Comparison of ENCODE assay signal across 11 cellular contexts in the genomic region with DNA sequence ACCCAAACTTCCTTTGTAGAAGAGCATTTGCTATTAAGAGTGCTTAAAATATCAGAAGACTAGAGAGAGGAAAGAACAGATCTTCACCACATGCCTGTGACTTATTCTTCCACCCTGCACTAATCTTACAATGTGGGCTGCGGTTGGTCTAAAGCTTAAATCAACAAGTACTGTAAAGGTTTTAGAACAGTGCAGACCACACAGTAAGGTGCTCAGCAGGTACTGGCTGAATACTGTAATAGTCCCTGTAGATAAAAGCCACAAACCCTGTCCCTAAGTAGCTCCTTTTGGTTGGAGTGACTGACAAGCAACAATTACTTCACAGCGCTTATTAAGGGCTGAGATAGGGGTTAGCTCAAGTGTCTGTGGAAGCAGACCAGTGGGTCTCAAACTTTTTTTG. TPM values are rescaled to one million over a fixed set of nuclear protein-coding genes. Genes with fewer than 3 reads are reported as not detected.
DNase-seq lines count a peak whose midpoint lies in the region; ATAC-seq and TF ChIP-seq lines count a peak whose summit lies in the region.
"Had no signal": no experiment of that assay in that cellular context is flagged by ENCODE, and none has a peak within 500 bp of the region (broad histone marks: within the 10 kb centered on the region; RNA-seq: fewer than 3 reads in every experiment).

No MANE protein-coding gene starts in this region.

- DNase-seq in T-helper 1 cell (no peak), OCI-M1 (lab: John Stamatoyannopoulos, UW) (peak; percentile 60), progenitor cell of endocrine pancreas (ENCODE audit: low spot score, unreplicated experiment) (no peak), SW 1271 (lab: John Stamatoyannopoulos, UW) (no peak)
- DNase-seq in effector memory CD8-positive, alpha-beta T cell = no peak
- DNase-seq: effector CD8-positive, alpha-beta T cell; mucosa of descending colon; NCI-H1930 had no signal

- H3K4me3 Mint-ChIP-seq in T-helper 1 cell treated with Interleukin-12 subunit alpha and Interleukin-12 subunit beta and Interleukin-4 antibody, amounts not matched to agents 30 μg/mL and 1 μg/mL, for 36 hours = peak overlapping the region; percentile 75
- H3K4me3 Mint-ChIP-seq in effector memory CD8-positive, alpha-beta T cell = peak overlapping the region; percentile 98 to 99
- H3K4me3 Mint-ChIP-seq in progenitor cell of endocrine pancreas (ENCODE audit: low read depth) = peak overlapping the region; percentile 96

- peaks cover 30% of the 10 kb centered on the region for H3K4me1 Mint-ChIP-seq in T-helper 1 cell treated with Interleukin-12 subunit alpha and Interleukin-12 subunit beta and Interleukin-4 antibody, amounts not matched to agents 30 μg/mL and 1 μg/mL, for 36 hours (ENCODE audit: low read depth)
- H3K4me1 Mint-ChIP-seq in effector memory CD8-positive, alpha-beta T cell (ENCODE audit: low read depth in 2 of 2) = peaks cover 17 to 31% of the 10 kb centered on the region in 2 donors
- peaks cover 24% of the 10 kb centered on the region for H3K4me1 Mint-ChIP-seq in progenitor cell of endocrine pancreas (ENCODE audit: low read depth)

- H3K9me3 Mint-ChIP-seq in T-helper 1 cell treated with Interleukin-12 subunit alpha and Interleukin-12 subunit beta and Interleukin-4 antibody, amounts not matched to agents 30 μg/mL and 1 μg/mL, for 36 hours = no peaks in the 10 kb centered on the region
- H3K9me3 Mint-ChIP-seq in effector memory CD8-positive, alpha-beta T cell = no peaks in the 10 kb centered on the region
- H3K9me3 Mint-ChIP-seq in progenitor cell of endocrine pancreas (ENCODE audit: low read depth) = no peaks in the 10 kb centered on the region

- no peak for ATAC-seq in effector memory CD8-positive, alpha-beta T cell (replicated peaks)
- ATAC-seq in HG03139 (IDR thresholded peaks at IDR 0.05; ENCODE audit: unreplicated experiment) (no peak), GM21529 (IDR thresholded peaks at IDR 0.05; ENCODE audit: unreplicated experiment) (no peak)

- TF ChIP-seq CTCF in progenitor cell of endocrine pancreas (IDR thresholded peaks at IDR 0.05; ENCODE audit: unreplicated experiment) = no peak

- peak overlapping the region; percentile 83 for H3K27ac Mint-ChIP-seq in T-helper 1 cell treated with Interleukin-12 subunit alpha and Interleukin-12 subunit beta and Interleukin-4 antibody, amounts not matched to agents 30 μg/mL and 1 μg/mL, for 36 hours
- H3K27ac Mint-ChIP-seq in effector memory CD8-positive, alpha-beta T cell = peak overlapping the region in 1 of 2 donors; percentile 99
- H3K27ac Mint-ChIP-seq in progenitor cell of endocrine pancreas = no peak overlapping the region

- H3K36me3 Mint-ChIP-seq in T-helper 1 cell treated with Interleukin-12 subunit alpha and Interleukin-12 subunit beta and Interleukin-4 antibody, amounts not matched to agents 30 μg/mL and 1 μg/mL, for 36 hours (ENCODE audit: low read depth) = peaks cover 2% of the 10 kb centered on the region
- peaks cover 20% of the 10 kb centered on the region for H3K36me3 Mint-ChIP-seq in effector memory CD8-positive, alpha-beta T cell (ENCODE audit: insufficient read depth)
- no peaks in the 10 kb centered on the region for H3K36me3 Mint-ChIP-seq in progenitor cell of endocrine pancreas (ENCODE audit: insufficient read depth)

- peaks cover 4% of the 10 kb centered on the region for H3K27me3 Mint-ChIP-seq in T-helper 1 cell treated with Interleukin-12 subunit alpha and Interleukin-12 subunit beta and Interleukin-4 antibody, amounts not matched to agents 30 μg/mL and 1 μg/mL, for 36 hours (ENCODE audit: low read depth)
- peaks cover 0 to 5% of the 10 kb centered on the region in 2 donors for H3K27me3 Mint-ChIP-seq in effector memory CD8-positive, alpha-beta T cell
- no peaks in the 10 kb centered on the region for H3K27me3 Mint-ChIP-seq in progenitor cell of endocrine pancreas

RNA-seq across cellular contexts. Expression of a gene that starts 1.0 kb away (rescaled TPM):
- total RNA-seq in progenitor cell of endocrine pancreas = 61.6 and 64.1 TPM in 2 replicates
